In the genomic region with DNA sequence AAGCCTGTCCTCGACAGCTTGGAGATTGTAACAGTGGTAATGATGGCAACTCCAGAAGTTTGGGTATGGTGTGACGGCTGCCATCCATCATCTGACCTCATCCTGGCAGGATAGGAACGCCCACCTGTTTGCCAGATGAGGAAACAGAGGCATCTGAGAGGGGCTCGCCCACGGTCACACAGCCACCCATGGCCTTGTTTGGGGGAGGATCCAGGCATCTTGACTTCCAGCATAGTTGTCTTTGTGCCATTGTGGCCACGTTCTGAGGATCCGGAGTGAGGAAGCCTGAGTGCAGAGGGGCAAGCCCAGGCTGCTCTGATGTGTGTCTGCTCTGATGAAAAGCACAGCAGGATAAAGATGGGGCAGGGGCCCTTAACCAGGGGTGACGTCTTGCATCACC, we compare ENCODE assay signal across 1 cellular context.
TF ChIP-seq lines count a peak whose summit lies in the region.

No MANE protein-coding gene starts in this region.

TF ChIP-seq in A549, 52 proteins besides CTCF, POLR2A, EP300 and RAD21 (continued from another document):
- TF ChIP-seq, protein P1, sequence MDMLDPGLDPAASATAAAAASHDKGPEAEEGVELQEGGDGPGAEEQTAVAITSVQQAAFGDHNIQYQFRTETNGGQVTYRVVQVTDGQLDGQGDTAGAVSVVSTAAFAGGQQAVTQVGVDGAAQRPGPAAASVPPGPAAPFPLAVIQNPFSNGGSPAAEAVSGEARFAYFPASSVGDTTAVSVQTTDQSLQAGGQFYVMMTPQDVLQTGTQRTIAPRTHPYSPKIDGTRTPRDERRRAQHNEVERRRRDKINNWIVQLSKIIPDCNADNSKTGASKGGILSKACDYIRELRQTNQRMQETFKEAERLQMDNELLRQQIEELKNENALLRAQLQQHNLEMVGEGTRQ (IDR thresholded peaks at IDR 0.05): no peak
- TF ChIP-seq MAFK (IDR thresholded peaks at IDR 0.05; ENCODE audit: partially characterized antibody) (no peak), SMC3 (IDR thresholded peaks at IDR 0.05) (no peak), ZSCAN20 (CRISPR knock-in tag; IDR thresholded peaks at IDR 0.05) (no peak), NR3C1 (IDR thresholded peaks at IDR 0.05) (no peak), CHD2 (IDR thresholded peaks at IDR 0.05; ENCODE audit: low read length, partially characterized antibody) (no peak), RNF2 (IDR thresholded peaks at IDR 0.05; ENCODE audit: borderline replicate concordance, low read depth) (no peak), ZC3H11A (IDR thresholded peaks at IDR 0.05) (no peak), NFE2L2 (conservative IDR thresholded peaks at IDR 0.05; ENCODE audit: low read length) (no peak)
- TF ChIP-seq, protein P2, sequence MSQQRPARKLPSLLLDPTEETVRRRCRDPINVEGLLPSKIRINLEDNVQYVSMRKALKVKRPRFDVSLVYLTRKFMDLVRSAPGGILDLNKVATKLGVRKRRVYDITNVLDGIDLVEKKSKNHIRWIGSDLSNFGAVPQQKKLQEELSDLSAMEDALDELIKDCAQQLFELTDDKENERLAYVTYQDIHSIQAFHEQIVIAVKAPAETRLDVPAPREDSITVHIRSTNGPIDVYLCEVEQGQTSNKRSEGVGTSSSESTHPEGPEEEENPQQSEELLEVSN (IDR thresholded peaks at IDR 0.05; ENCODE audit: borderline replicate concordance, low read depth): no peak
